In genomic region chr19:3035542-3036118, GRCh38 we compare ENCODE assay signal across 8 cellular contexts. TPM values are rescaled to one million over a fixed set of nuclear protein-coding genes. Genes with fewer than 3 reads are reported as not detected.
DNase-seq lines count a peak whose midpoint lies in the region; ATAC-seq, FAIRE-seq and TF ChIP-seq lines count a peak whose summit lies in the region.

No MANE protein-coding gene starts in this region.

- WGBS in small intestine, 3 donors = 0 to 1% (median 1%) methylated on average over 26 to 29 of the region's 29 CpGs

- no peaks in the 10 kb centered on the region for H3K9me3 Mint-ChIP-seq in WTC11

- peak; percentile 83 for ATAC-seq in GM18909 (IDR thresholded peaks at IDR 0.05; ENCODE audit: poor library complexity, unreplicated experiment)
- peak; percentile 80 for ATAC-seq in HG03159 (IDR thresholded peaks at IDR 0.05; ENCODE audit: unreplicated experiment)
- peak; percentile 87 for ATAC-seq in WTC11

- H3K27ac ChIP-seq in caudate nucleus (ENCODE audit: low read depth, low read length) = peak overlapping the region; percentile 98
- peak overlapping the region; percentile 76 to 94 for H3K27ac ChIP-seq in small intestine (ENCODE audit: low read depth in 1 of 2, low read length in 1 of 2)

- no peaks in the 10 kb centered on the region for H3K4me1 ChIP-seq in small intestine (ENCODE audit: control insufficient read depth in 2 of 2, insufficient read depth in 1 of 2, low read depth in 1 of 2, low read length in 1 of 2)

- CTCF ChIA-PET in AG04449 (lab: Yijun Ruan, JAX) = interaction anchor here (0.6 to 2.6 kb wide), 11 partner anchors 16 to 84 kb away, joined by 3 to 13 read pairs (median 5); partner anchors contain the start of gene TLE5
- CTCF ChIA-PET in WTC11 (lab: Charles Lee) = interaction anchor here (0.6 to 3.8 kb wide), 31 partner anchors 8 to 469 kb away, joined by 3 to 45 read pairs (median 8); partner anchors contain the start of genes TLE5 and TLE6

- H3K4me3 Mint-ChIP-seq in WTC11 = peak overlapping the region; percentile 86

- no peak for FAIRE-seq in small intestine (lab: Jason Lieb, UNC)

- H3K36me3 Mint-ChIP-seq in WTC11 = no peaks in the 10 kb centered on the region

- peaks cover 66% of the 10 kb centered on the region for H3K27me3 Mint-ChIP-seq in WTC11 (ENCODE audit: low read depth)

- no peaks in the 10 kb centered on the region for H3K9me3 ChIP-seq in small intestine (ENCODE audit: control insufficient read depth, low read depth)

- no peak for TF ChIP-seq CTCF in AG04449 (IDR thresholded peaks at IDR 0.05; ENCODE audit: insufficient read depth, low read length, missing control alignments)
- no peak for TF ChIP-seq CTCF in WTC11 (IDR thresholded peaks at IDR 0.05)

- peaks cover 27% of the 10 kb centered on the region for H3K4me1 Mint-ChIP-seq in WTC11

- H3K4me3 ChIP-seq in AG04449 (ENCODE audit: low read depth, low read length) (peak overlapping the region; percentile 61), small intestine (ENCODE audit: low read depth in 1 of 2, low read length in 2 of 2) (peak overlapping the region; percentile 53 to 55)

- DNase-seq in AG04449 (ENCODE audit: low read depth, low spot score) (peak; percentile 86), NCI-H2227 treated with DMSO at 0.1 percent for 48 hours (lab: John Stamatoyannopoulos, UW) (peak; percentile 96), WTC11 (ENCODE audit: low spot score) (peak; percentile 98), caudate nucleus (lab: John Stamatoyannopoulos, UW) (peak; percentile 79 to 98 (median 94)), iPS-NIHi7 (ENCODE audit: extremely low spot score) (peak; percentile 100), small intestine (peak; percentile 99)

- H3K36me3 ChIP-seq in small intestine (ENCODE audit: control insufficient read depth in 2 of 2, insufficient read depth in 2 of 2, low read length in 2 of 2) = no peaks in the 10 kb centered on the region

- no peaks in the 10 kb centered on the region for H3K27me3 ChIP-seq in small intestine (ENCODE audit: control insufficient read depth in 2 of 2, insufficient read depth in 2 of 2, low read length in 2 of 2)

- POLR2A ChIA-PET in AG04449 (lab: Yijun Ruan, JAX) = interaction anchor here (0.6 to 2.2 kb wide), 5 partner anchors 14 to 85 kb away, joined by 3 to 11 read pairs (median 4); partner anchors contain the start of gene TLE5
- POLR2A ChIA-PET in WTC11 (lab: Charles Lee) = interaction anchor here (0.6 to 1.8 kb wide), 15 partner anchors 10 to 593 kb away, joined by 3 to 17 read pairs (median 3); partner anchors contain the start of gene TLE6

- H3K27ac Mint-ChIP-seq in WTC11 = peak overlapping the region; percentile 93

TF ChIP-seq in WTC11, 78 proteins besides CTCF, POLR2A, EP300 and RAD21 (continues in another document):
- TF ChIP-seq E2F4 (CRISPR knock-in tag; IDR thresholded peaks at IDR 0.05; ENCODE audit: borderline replicate concordance, low read depth) = no peak
- no peak for TF ChIP-seq ESRRA (CRISPR knock-in tag; IDR thresholded peaks at IDR 0.05; ENCODE audit: borderline replicate concordance)
- no peak for TF ChIP-seq JAZF1 (CRISPR knock-in tag; IDR thresholded peaks at IDR 0.05)
- TF ChIP-seq TEAD1 (CRISPR knock-in tag; IDR thresholded peaks at IDR 0.05) = no peak
- no peak for TF ChIP-seq KAT7 (CRISPR knock-in tag; IDR thresholded peaks at IDR 0.05; ENCODE audit: borderline replicate concordance)
- peak; percentile 82; the same call in 1 of the 2 replicates for TF ChIP-seq CREM (CRISPR knock-in tag; IDR thresholded peaks at IDR 0.05)
- TF ChIP-seq E2F5 (CRISPR knock-in tag; IDR thresholded peaks at IDR 0.05) = no peak
- no peak for TF ChIP-seq ZSCAN18 (CRISPR knock-in tag; IDR thresholded peaks at IDR 0.05)
- no peak for TF ChIP-seq STAT6 (CRISPR knock-in tag; conservative IDR thresholded peaks at IDR 0.05; ENCODE audit: low read depth)
- TF ChIP-seq ZNF532 (CRISPR knock-in tag; IDR thresholded peaks at IDR 0.05; ENCODE audit: borderline replicate concordance) = no peak
- TF ChIP-seq ZNF396 (CRISPR knock-in tag; IDR thresholded peaks at IDR 0.05; ENCODE audit: borderline replicate concordance) = no peak

RNA-seq across cellular contexts. Expression of gene TLE2, which starts 6.5 kb away (rescaled TPM):
- total RNA-seq in WTC11 (2021) = 13.1 to 20.0 TPM (median 15.8 TPM) in 3 replicates
- polyA plus RNA-seq in small intestine = 10 to 100 TPM in 1 of 3 donors, 1 to 10 TPM in 2; 3.8 to 19.2 (median 5.4) TPM

RNA-seq across cellular contexts. Expression of gene TLE5, which starts 26.7 kb away (rescaled TPM):
- total RNA-seq in WTC11 (2021) = 233 to 249 TPM (median 246 TPM) in 3 replicates
- polyA plus RNA-seq in small intestine = 100 to 1,000 TPM; 332 to 488 (median 370) TPM

RNA-seq across cellular contexts. Expression of gene TLE6, which starts 58.3 kb away (rescaled TPM):
- total RNA-seq in WTC11 (2021) = 2.5 to 3.3 TPM (median 3.1 TPM) in 3 replicates
- polyA plus RNA-seq in small intestine = under 1 TPM in 1 of 3 donors, not detected in 2; 1.00 TPM

RNA-seq across cellular contexts. Expression of gene GNA11, which starts 58.5 kb away (rescaled TPM):
- 22.4 to 27.2 TPM (median 23.5 TPM) in 3 replicates for total RNA-seq in WTC11 (2021)
- 100 to 1,000 TPM; 173 to 216 (median 190) TPM for polyA plus RNA-seq in small intestine

Comparison
In these comparisons a context has a peak if more than half of its experiments do, and no peak if none do; other contexts are left out.
1. Peak in every context shown above with its lines: DNase-seq, ATAC-seq, H3K4me3 ChIP-seq and H3K27ac ChIP-seq.